In genomic region chr10:114876602-114877300, GRCh38 we compare ENCODE assay signal across 1 cellular context.
TF ChIP-seq lines count a peak whose summit lies in the region.

No MANE protein-coding gene starts in this region.

TF ChIP-seq in HepG2, 621 proteins besides CTCF, POLR2A, EP300 and RAD21 (continued from another document):
- no peak for TF ChIP-seq CENPT (CRISPR knock-in tag; IDR thresholded peaks at IDR 0.05; ENCODE audit: low read depth)
- TF ChIP-seq THAP11 (CRISPR knock-in tag; IDR thresholded peaks at IDR 0.05), result peak; percentile 49; the same call in 1 of the 2 replicates
- no peak for TF ChIP-seq ZNF329 (CRISPR knock-in tag; IDR thresholded peaks at IDR 0.05; ENCODE audit: low read depth)
- peak; percentile 20; the same call in 1 of the 2 replicates for TF ChIP-seq SAP130 (CRISPR knock-in tag; IDR thresholded peaks at IDR 0.05; ENCODE audit: low read depth)
- TF ChIP-seq, protein P1, sequence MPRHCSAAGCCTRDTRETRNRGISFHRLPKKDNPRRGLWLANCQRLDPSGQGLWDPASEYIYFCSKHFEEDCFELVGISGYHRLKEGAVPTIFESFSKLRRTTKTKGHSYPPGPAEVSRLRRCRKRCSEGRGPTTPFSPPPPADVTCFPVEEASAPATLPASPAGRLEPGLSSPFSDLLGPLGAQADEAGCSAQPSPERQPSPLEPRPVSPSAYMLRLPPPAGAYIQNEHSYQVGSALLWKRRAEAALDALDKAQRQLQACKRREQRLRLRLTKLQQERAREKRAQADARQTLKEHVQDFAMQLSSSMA (CRISPR knock-in tag; IDR thresholded peaks at IDR 0.05), result no peak
- peak; percentile 37 for TF ChIP-seq TEAD3 (CRISPR knock-in tag; optimal IDR thresholded peaks at IDR 0.05; ENCODE audit: borderline replicate concordance)
- TF ChIP-seq GRHL1 (CRISPR knock-in tag; conservative IDR thresholded peaks at IDR 0.05), result no peak
- no peak for TF ChIP-seq ZNF121 (CRISPR knock-in tag; IDR thresholded peaks at IDR 0.05)
- TF ChIP-seq ZSCAN9 (CRISPR knock-in tag; IDR thresholded peaks at IDR 0.05; ENCODE audit: borderline replicate concordance), result 0 out of 2 replicates have a peak, but pooled peaks have one; percentile 39
- no peak for TF ChIP-seq ZNF816 (CRISPR knock-in tag; IDR thresholded peaks at IDR 0.05; ENCODE audit: borderline replicate concordance)
- TF ChIP-seq ZNF720 (CRISPR knock-in tag; IDR thresholded peaks at IDR 0.05), result no peak
- TF ChIP-seq AHDC1 (CRISPR knock-in tag; IDR thresholded peaks at IDR 0.05; ENCODE audit: borderline replicate concordance), result 0 out of 2 replicates have a peak, but pooled peaks have one; percentile 28
- TF ChIP-seq XRCC5 (optimal IDR thresholded peaks at IDR 0.05; ENCODE audit: low read length), result peak; percentile 72
- peak; percentile 88 for TF ChIP-seq STAG1 (CRISPR knock-in tag; IDR thresholded peaks at IDR 0.05)
- peak; percentile 19; the same call in 1 of the 2 replicates for TF ChIP-seq SALL1 (CRISPR knock-in tag; IDR thresholded peaks at IDR 0.05)
- TF ChIP-seq KLF12 (CRISPR knock-in tag; IDR thresholded peaks at IDR 0.05; ENCODE audit: borderline replicate concordance), result peak; percentile 33; the same call in 1 of the 2 replicates
- no peak for TF ChIP-seq ZNF841 (CRISPR knock-in tag; IDR thresholded peaks at IDR 0.05; ENCODE audit: borderline replicate concordance)
- no peak for TF ChIP-seq RARG (CRISPR knock-in tag; IDR thresholded peaks at IDR 0.05; ENCODE audit: low read depth)
- 0 out of 2 replicates have a peak, but pooled peaks have one; percentile 23 for TF ChIP-seq ZNF430 (CRISPR knock-in tag; IDR thresholded peaks at IDR 0.05)
- no peak for TF ChIP-seq EED (CRISPR knock-in tag; IDR thresholded peaks at IDR 0.05)
